In genomic region chr3:58217209-58217811, GRCh38 we compare ENCODE assay signal across 8 cellular contexts. TPM values are rescaled to one million over a fixed set of nuclear protein-coding genes. Genes with fewer than 3 reads are reported as not detected.
A peak's percentile ranks its signal among the peaks of the same experiment; 100 is the strongest.
DNase-seq lines count a peak whose midpoint lies in the region; ATAC-seq and TF ChIP-seq lines count a peak whose summit lies in the region.

No MANE protein-coding gene starts in this region.

- no peak overlapping the region for H3K27ac ChIP-seq in SU-DHL-6 (ENCODE audit: low read depth, low read length)
- peak overlapping the region in 2 of 5 donors; percentile 11 to 51 for H3K27ac ChIP-seq in adrenal gland
- peak overlapping the region; percentile 71 for H3K27ac ChIP-seq in left ventricle myocardium inferior (replicated peaks)

- H3K36me3 ChIP-seq in BJ (ENCODE audit: control insufficient read depth, insufficient read depth, low read length) (no peaks in the 10 kb centered on the region), SU-DHL-6 (ENCODE audit: low read length) (no peaks in the 10 kb centered on the region), adrenal gland (replicated peaks in 1 of 2) (no peaks in the 10 kb centered on the region), left ventricle myocardium inferior (no peaks in the 10 kb centered on the region)

- H3F3A ChIP-seq in SU-DHL-6 (ENCODE audit: insufficient read depth) = no peaks in the 10 kb centered on the region

- intact Hi-C loops in adrenal gland (cut with DNase I) = no loop called here
- intact Hi-C loops in left ventricle myocardium inferior (cut with micrococcal nuclease) = no loop called here

- H3K4me3 ChIP-seq in BJ (ENCODE audit: low read depth, low read length) = no peak overlapping the region
- no peak overlapping the region for H3K4me3 ChIP-seq in SU-DHL-6 (ENCODE audit: insufficient read depth, low read length, poor library complexity, severe bottlenecking)
- H3K4me3 ChIP-seq in adrenal gland = no peak overlapping the region
- H3K4me3 ChIP-seq in left ventricle myocardium inferior = peak overlapping the region; percentile 17

- ATAC-seq in GM18873 (IDR thresholded peaks at IDR 0.05; ENCODE audit: low FRiP score, unreplicated experiment) = peak; percentile 36

- H3K9ac ChIP-seq in SU-DHL-6 (ENCODE audit: low read length) = no peak overlapping the region

- peak; percentile 86 for TF ChIP-seq CTCF in BJ (IDR thresholded peaks at IDR 0.05; ENCODE audit: insufficient read depth, low read depth, low read length)
- TF ChIP-seq CTCF in SU-DHL-6 (IDR thresholded peaks at IDR 0.05; ENCODE audit: insufficient read depth, low read length, poor library complexity, severe bottlenecking) = peak; percentile 77
- peak; percentile 47 to 77 (median 64) for TF ChIP-seq CTCF in adrenal gland (IDR thresholded peaks at IDR 0.05)
- TF ChIP-seq CTCF in left ventricle myocardium inferior (IDR thresholded peaks at IDR 0.05; ENCODE audit: borderline replicate concordance) = peak; percentile 76

- in situ Hi-C loops in KBM-7 (cut with MboI; ENCODE audit: low pct_unique_long_range_greater_than_20kb, low sequenced_read_pairs) = no loop called here

- POLR2A ChIA-PET in BJ (lab: Charles Lee) = no interaction called here

- CTCF ChIA-PET in BJ (lab: Yijun Ruan, JAX) = interaction anchor here (0.6 to 5.7 kb wide), 22 partner anchors 8 to 1026 kb away, joined by 3 to 69 read pairs (median 6); partner anchors contain the start of genes HTD2 and RPP14

- no peak for DNase-seq in BJ (ENCODE audit: low read depth)
- DNase-seq in KBM-7 = peak; percentile 74
- peak; percentile 40 to 90 (median 71) for DNase-seq in adrenal gland
- peak; percentile 66 for DNase-seq in left ventricle myocardium inferior
- peak; percentile 73 for DNase-seq in putamen (ENCODE audit: low spot score)
- DNase-seq in NCI-H187 (lab: John Stamatoyannopoulos, UW) = no peak

- H3K27me3 ChIP-seq in BJ (ENCODE audit: control insufficient read depth, insufficient read depth, low read length) = peaks cover 3% of the 10 kb centered on the region
- no peaks in the 10 kb centered on the region for H3K27me3 ChIP-seq in SU-DHL-6 (ENCODE audit: low read length)
- no peaks in the 10 kb centered on the region for H3K27me3 ChIP-seq in adrenal gland
- no peaks in the 10 kb centered on the region for H3K27me3 ChIP-seq in left ventricle myocardium inferior (ENCODE audit: low read depth)

- peak overlapping the region; percentile 81 for H2AFZ ChIP-seq in SU-DHL-6 (ENCODE audit: low read depth, low read length, severe bottlenecking)

- peaks cover 0 to 9% of the 10 kb centered on the region in 2 donors for H3K4me1 ChIP-seq in adrenal gland (replicated peaks in 1 of 2)
- peaks cover 26% of the 10 kb centered on the region for H3K4me1 ChIP-seq in left ventricle myocardium inferior

- H3K9me3 ChIP-seq in SU-DHL-6 (ENCODE audit: insufficient read depth, low read length) (no peaks in the 10 kb centered on the region), adrenal gland (replicated peaks in 1 of 3) (no peaks in the 10 kb centered on the region), left ventricle myocardium inferior (replicated peaks) (no peaks in the 10 kb centered on the region)

- WGBS in adrenal gland, 4 donors = 13 to 33% (median 29%) methylated on average over 13 to 15 of the region's 15 CpGs

- no peaks in the 10 kb centered on the region for H3K9me2 ChIP-seq in SU-DHL-6 (replicated peaks; ENCODE audit: insufficient read depth, low read length)

- no peaks in the 10 kb centered on the region for H3K79me2 ChIP-seq in SU-DHL-6 (ENCODE audit: insufficient read depth, low read length)

- no peaks in the 10 kb centered on the region for H4K20me1 ChIP-seq in SU-DHL-6 (ENCODE audit: low read depth, low read length)

- no peak for TF ChIP-seq POLR2A in adrenal gland (IDR thresholded peaks at IDR 0.05)

- peak overlapping the region; percentile 2 for H3K4me2 ChIP-seq in SU-DHL-6 (ENCODE audit: low read depth, low read length, poor library complexity, severe bottlenecking)

RNA-seq across cellular contexts. Expression of gene DNASE1L3, which starts 6.5 kb away (rescaled TPM):
- polyA plus RNA-seq in BJ (2011; rRNA removed) (not detected in 2 replicates), adrenal gland (10 to 100 TPM; 29.2 to 57.6 (median 46.3) TPM)
- not detected in 2 replicates for polyA minus RNA-seq in BJ (2011; rRNA and poly(A)+ RNA removed)
- total RNA-seq in adrenal gland (10 to 100 TPM; 42.9 to 83.9 (median 58.4) TPM), left ventricle myocardium inferior (4.5 TPM)

RNA-seq across cellular contexts. Expression of gene ABHD6, which starts 20.3 kb away (rescaled TPM):
- polyA plus RNA-seq in BJ (2011; rRNA removed) = 7.3 and 9.2 TPM in 2 replicates
- 6.6 and 7.9 TPM in 2 replicates for polyA minus RNA-seq in BJ (2011; rRNA and poly(A)+ RNA removed)
- 10 to 100 TPM; 17.2 to 36.6 (median 27.8) TPM for total RNA-seq in adrenal gland
- 10 to 100 TPM; 10.2 to 28.0 (median 14.6) TPM for polyA plus RNA-seq in adrenal gland
- total RNA-seq in left ventricle myocardium inferior = 7.2 TPM

Comparison
In these comparisons a context has a peak if more than half of its experiments do, and no peak if none do; other contexts are left out.
1. DNase-seq: peak in KBM-7 (single experiment), adrenal gland (7 of 7), left ventricle myocardium inferior (single experiment) and putamen (single experiment); none in BJ (single experiment) and NCI-H187 (0 of 2).
2. Peak in every context shown above with its lines, with median percentiles within 50 percentile points of each other: CTCF ChIP-seq.